8 cellular contexts compared by ENCODE assay signal in the genomic region with DNA sequence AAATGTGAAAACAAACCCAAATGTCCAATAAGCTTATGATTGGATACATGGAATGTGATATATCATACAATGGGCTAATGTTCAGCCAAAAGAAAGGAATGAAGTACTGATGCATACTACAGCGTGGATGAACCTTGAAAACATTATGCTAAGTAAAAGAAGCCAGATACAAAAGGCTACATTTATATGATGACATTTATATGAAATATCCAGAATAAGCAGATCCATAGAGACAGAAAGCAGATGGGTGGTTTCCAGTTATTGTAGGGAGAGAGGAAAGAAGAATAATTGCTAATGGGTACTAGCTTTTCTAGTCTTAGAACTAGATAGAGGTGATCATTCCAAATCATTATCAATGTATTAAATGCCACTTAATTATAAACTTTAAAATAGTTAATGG.
"Had no signal": no experiment of that assay in that cellular context is flagged by ENCODE, and none has a peak within 500 bp of the region (broad histone marks: within the 10 kb centered on the region; RNA-seq: fewer than 3 reads in every experiment).

No MANE protein-coding gene starts in this region.

- DNase-seq: GDM1, GF-D8 had no signal

- FAIRE-seq: G401.6, GM12878, GM12891, GM12892, GM18507, GM19239 had no signal

- H3K4me3 ChIP-seq: GM12878 had no signal

- ATAC-seq: GM12878 had no signal
